In the genomic region with DNA sequence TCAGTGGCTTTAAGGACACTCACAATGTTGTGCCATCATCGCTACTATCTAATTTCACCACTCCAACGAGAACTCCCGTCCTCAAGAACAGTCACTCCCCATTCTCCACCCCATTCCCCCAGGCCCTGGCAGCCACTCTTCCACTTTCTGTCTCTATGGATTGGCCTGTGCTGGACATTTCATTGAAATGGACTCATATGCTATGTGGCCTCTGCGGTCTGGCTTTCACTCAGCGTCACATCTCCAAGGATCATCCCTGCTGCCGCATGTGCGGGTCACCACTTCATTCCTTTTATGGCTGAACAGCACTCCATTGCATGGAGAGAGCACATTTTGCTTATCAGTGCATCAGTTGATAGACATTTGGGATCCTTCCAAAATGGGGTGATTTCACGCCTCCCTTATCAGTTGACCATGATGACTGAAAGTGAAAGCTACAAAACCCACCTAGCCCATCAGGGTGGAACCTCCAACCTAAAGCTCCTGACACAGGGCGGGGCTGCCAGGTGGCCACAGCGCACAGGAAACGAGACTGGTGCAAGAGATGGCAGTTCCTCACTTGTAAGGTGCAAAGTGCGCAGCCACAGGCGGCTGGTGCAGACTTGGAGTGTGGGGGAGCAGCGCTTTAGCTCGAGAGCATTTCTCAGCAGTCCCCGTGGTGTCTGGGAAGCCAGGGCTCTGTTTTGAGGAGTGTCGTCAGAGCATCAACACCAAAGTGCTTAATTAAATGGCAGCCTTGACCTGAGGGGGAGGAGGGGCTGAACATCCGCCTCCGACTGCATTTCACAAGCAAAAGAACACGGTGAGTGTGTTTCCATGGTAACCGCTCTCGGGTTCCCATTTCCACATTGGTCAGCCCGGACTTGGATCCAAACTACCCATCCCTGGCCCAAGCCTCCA, we compare ENCODE assay signal across 8 cellular contexts. TPM values are rescaled to one million over a fixed set of nuclear protein-coding genes. Genes with fewer than 3 reads are reported as not detected.
DNase-seq lines count a peak whose midpoint lies in the region; ATAC-seq and TF ChIP-seq lines count a peak whose summit lies in the region.

No MANE protein-coding gene starts in this region.

- H3K27me3 Mint-ChIP-seq in CD14-positive monocyte (ENCODE audit: low read depth in 3 of 3) = peaks cover 0 to 7% (median 0%) of the 10 kb centered on the region in 3 donors
- no peaks in the 10 kb centered on the region for H3K27me3 Mint-ChIP-seq in dendritic cell treated with granulocyte-macrophage colony-stimulating factor and Interleukin-4, amounts not matched to agents 40 ng/mL and 50 ng/mL, for 4 days

- H3K4me3 Mint-ChIP-seq in CD14-positive monocyte = peak overlapping the region in 1 of 2 donors; percentile 50
- no peak overlapping the region for H3K4me3 Mint-ChIP-seq in dendritic cell treated with granulocyte-macrophage colony-stimulating factor and Interleukin-4, amounts not matched to agents 40 ng/mL and 50 ng/mL, for 4 days

- H3K36me3 Mint-ChIP-seq in CD14-positive monocyte = peaks cover 73 to 86% of the 10 kb centered on the region in 2 donors
- H3K36me3 Mint-ChIP-seq in dendritic cell treated with granulocyte-macrophage colony-stimulating factor and Interleukin-4, amounts not matched to agents 40 ng/mL and 50 ng/mL, for 4 days (ENCODE audit: low read depth) = peaks cover 83% of the 10 kb centered on the region

- DNase-seq in CD14-positive monocyte (ENCODE audit: low spot score) (peak; percentile 85), posterior vena cava (ENCODE audit: low spot score) (peak; percentile 88), NCI-H2107 treated with DMSO at 0.1 percent for 48 hours (lab: John Stamatoyannopoulos, UW; ENCODE audit: unreplicated experiment) (no peak), foreskin melanocyte (no peak)

- peaks cover 53% of the 10 kb centered on the region for H3K4me1 Mint-ChIP-seq in CD14-positive monocyte
- H3K4me1 Mint-ChIP-seq in dendritic cell treated with granulocyte-macrophage colony-stimulating factor and Interleukin-4, amounts not matched to agents 40 ng/mL and 50 ng/mL, for 4 days (ENCODE audit: low read depth) = peaks cover 72% of the 10 kb centered on the region

- peak overlapping the region; percentile 88 to 100 (median 92) for H3K27ac Mint-ChIP-seq in CD14-positive monocyte
- peak overlapping the region; percentile 77 for H3K27ac Mint-ChIP-seq in dendritic cell treated with granulocyte-macrophage colony-stimulating factor and Interleukin-4, amounts not matched to agents 40 ng/mL and 50 ng/mL, for 4 days

- H3K9me3 Mint-ChIP-seq in CD14-positive monocyte = peaks cover 0 to 3% (median 0%) of the 10 kb centered on the region in 7 donors
- no peaks in the 10 kb centered on the region for H3K9me3 Mint-ChIP-seq in dendritic cell treated with granulocyte-macrophage colony-stimulating factor and Interleukin-4, amounts not matched to agents 40 ng/mL and 50 ng/mL, for 4 days

- TF ChIP-seq CTCF in CD14-positive monocyte (IDR thresholded peaks at IDR 0.05) = no peak

- peak; percentile 81 for ATAC-seq in GM19328 (IDR thresholded peaks at IDR 0.05; ENCODE audit: unreplicated experiment)
- peak; percentile 93 for ATAC-seq in HG03354 (IDR thresholded peaks at IDR 0.05; ENCODE audit: poor library complexity, severe bottlenecking, unreplicated experiment)
- ATAC-seq in activated CD4-positive, CD25-positive, alpha-beta regulatory T cell treated with anti-CD3 and anti-CD28 coated beads, Interleukin-2, amount 50 U/mL, for 24 hours = peak; percentile 64 to 84

- intact Hi-C loops in CD14-positive monocyte (cut with micrococcal nuclease) = loop anchor here in 1 of 2 donors (10.0 kb wide), 1 partner anchor 391 kb away; no protein-coding TSS in a partner anchor
- intact Hi-C loops in dendritic cell treated with granulocyte-macrophage colony-stimulating factor and Interleukin-4, amounts not matched to agents 40 ng/mL and 50 ng/mL, for 4 days (cut with micrococcal nuclease) = no loop called here
- intact Hi-C loops in posterior vena cava (cut with DNase I) = no loop called here

RNA-seq across cellular contexts. Expression of a gene that starts 23.8 kb away (rescaled TPM):
- 1,000 to 10,000 TPM; 1,643 to 1,843 TPM for polyA plus RNA-seq in CD14-positive monocyte
- 10 to 100 TPM; 55.0 to 66.0 TPM for total RNA-seq in posterior vena cava

RNA-seq across cellular contexts. Expression of a gene that starts 54.2 kb away (rescaled TPM):
- 10 to 100 TPM; 12.1 to 14.2 TPM for polyA plus RNA-seq in CD14-positive monocyte
- total RNA-seq in posterior vena cava = 10 to 100 TPM; 48.5 to 49.4 TPM

Comparison
In these comparisons a context has a peak if more than half of its experiments do, and no peak if none do; other contexts are left out.
1. DNase-seq: peak in CD14-positive monocyte (single experiment) and posterior vena cava (single experiment); none in NCI-H2107 treated with DMSO at 0.1 percent for 48 hours (single experiment) and foreskin melanocyte (single experiment).
2. Peak in every context shown above with its lines, with median percentiles within 50 percentile points of each other: ATAC-seq.